ENCODE assay signal across 9 cellular contexts in the genomic region with DNA sequence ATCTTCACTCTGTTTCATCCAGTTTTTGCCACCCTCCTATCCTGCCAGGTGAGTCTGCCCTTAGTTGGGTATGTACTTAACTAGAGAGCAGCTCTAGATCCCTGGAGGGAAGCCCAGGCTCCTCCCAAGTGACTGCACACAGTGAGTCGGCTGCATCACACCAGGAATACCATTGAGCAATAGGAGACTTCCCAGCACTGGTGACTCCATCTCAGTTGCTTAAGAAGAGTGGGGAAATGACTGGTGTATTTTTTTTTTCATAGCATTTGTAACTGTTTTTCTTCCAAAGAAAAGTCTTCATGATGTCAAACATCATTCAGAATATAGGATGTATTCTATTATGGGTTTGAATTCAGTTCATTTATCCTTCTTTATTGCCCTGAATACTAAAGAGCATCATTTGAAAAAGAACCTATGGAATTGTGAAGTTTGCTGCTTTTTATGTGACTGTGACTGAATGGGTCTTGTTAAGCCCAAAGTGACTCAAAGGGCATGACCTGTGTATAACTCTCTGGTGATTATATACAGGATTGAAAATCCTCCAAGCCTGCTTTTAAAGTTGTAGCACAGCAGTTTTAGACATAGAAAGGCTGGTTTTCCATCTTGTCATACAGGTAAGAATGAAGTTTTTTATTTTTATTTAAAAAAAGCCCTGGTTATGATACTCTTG.
A peak's percentile ranks its signal among the peaks of the same experiment; 100 is the strongest.
DNase-seq lines count a peak whose midpoint lies in the region; ATAC-seq and TF ChIP-seq lines count a peak whose summit lies in the region.
"Had no signal": no experiment of that assay in that cellular context is flagged by ENCODE, and none has a peak within 500 bp of the region (broad histone marks: within the 10 kb centered on the region; RNA-seq: fewer than 3 reads in every experiment).

No MANE protein-coding gene starts in this region.

- no peak overlapping the region for H2AK5ac ChIP-seq in neuronal stem cell (ENCODE audit: low read depth, low read length)

- H3K4ac ChIP-seq in neuronal stem cell (ENCODE audit: low read length) = no peak overlapping the region

- H2BK5ac ChIP-seq in neuronal stem cell (ENCODE audit: low read length) = no peak overlapping the region

- H3K14ac ChIP-seq in neuronal stem cell (ENCODE audit: low read length) = no peak overlapping the region

- no peak overlapping the region for H3K4me2 ChIP-seq in neuronal stem cell (ENCODE audit: insufficient read depth, low read length, poor library complexity, severe bottlenecking)

- H3K27me3 ChIP-seq in neuronal stem cell (ENCODE audit: control insufficient read depth in 3 of 3, insufficient read depth in 3 of 3, low read depth in 1 of 3, low read length in 3 of 3) = no peaks in the 10 kb centered on the region

- H2BK12ac ChIP-seq in neuronal stem cell (ENCODE audit: low read length) = peak overlapping the region; percentile 22

- H3K23ac ChIP-seq in neuronal stem cell (ENCODE audit: low read depth, low read length, poor library complexity) = no peak overlapping the region

- H3K9me3 Mint-ChIP-seq in activated T-helper 17 cell treated with anti-CD3 and anti-CD28 coated beads, Interleukin-2, amount 50 U/mL, for 72 hours = no peaks in the 10 kb centered on the region
- H3K9me3 Mint-ChIP-seq: activated B cell treated with CpG ODN at 0.5 μM for 24 hours had no signal

- no peak overlapping the region for H3K4me3 ChIP-seq in neuronal stem cell (ENCODE audit: low read length in 2 of 2)

- no peak overlapping the region for H2BK120ac ChIP-seq in neuronal stem cell (ENCODE audit: low read depth, low read length)

- H2BK15ac ChIP-seq in neuronal stem cell (ENCODE audit: low read length) = no peak overlapping the region

- no peak overlapping the region for H3K27ac Mint-ChIP-seq in activated T-helper 17 cell treated with anti-CD3 and anti-CD28 coated beads, Interleukin-2, amount 50 U/mL, for 72 hours
- H3K27ac Mint-ChIP-seq: activated B cell treated with CpG ODN at 0.5 μM for 24 hours had no signal

- H3K36me3 Mint-ChIP-seq in activated T-helper 17 cell treated with anti-CD3 and anti-CD28 coated beads, Interleukin-2, amount 50 U/mL, for 72 hours (ENCODE audit: low read depth) = no peaks in the 10 kb centered on the region

- no CpG with 5 or more reads among the region's 1 CpG for WGBS in neuronal stem cell (ENCODE audit: extremely low coverage in 2 of 2, insufficient read length in 2 of 2, insufficient replicate concordance in 1 of 2), 2 donors

- peak; percentile 66 for DNase-seq in CD1c-positive myeloid dendritic cell (ENCODE audit: extremely low spot score)
- DNase-seq in NCI-H226 = peak; percentile 96
- DNase-seq in erythroblast (lab: John Stamatoyannopoulos, UW) = peak; percentile 28 to 79
- DNase-seq in neuronal stem cell (ENCODE audit: low spot score) = peak; percentile 8
- DNase-seq in DMS153 treated with DMSO at 0.1 percent for 48 hours (lab: John Stamatoyannopoulos, UW; ENCODE audit: unreplicated experiment) = no peak
- no peak for DNase-seq in SK-N-DZ (ENCODE audit: low spot score)
- no peak for DNase-seq in NCI-H510A treated with DMSO at 0.1 percent for 48 hours (lab: John Stamatoyannopoulos, UW)
- DNase-seq: activated B cell treated with CpG ODN at 0.5 μM for 24 hours had no signal

- H3K79me1 ChIP-seq in neuronal stem cell (ENCODE audit: low read depth, low read length) = no peaks in the 10 kb centered on the region

- H3K4me1 ChIP-seq in neuronal stem cell (ENCODE audit: control insufficient read depth in 2 of 2, insufficient read depth in 1 of 2, low read depth in 1 of 2, low read length in 2 of 2) = peaks cover 4 to 12% of the 10 kb centered on the region in 2 donors

- ATAC-seq in activated T-helper 17 cell treated with anti-CD3 and anti-CD28 coated beads, Interleukin-2, amount 50 U/mL, for 72 hours (replicated peaks) = no peak

- H4K8ac ChIP-seq in neuronal stem cell (ENCODE audit: low read depth, low read length) = no peak overlapping the region

- no peak overlapping the region for H3K27ac ChIP-seq in neuronal stem cell (replicated peaks; ENCODE audit: low read length)

- no peaks in the 10 kb centered on the region for H3K4me1 Mint-ChIP-seq in activated T-helper 17 cell treated with anti-CD3 and anti-CD28 coated beads, Interleukin-2, amount 50 U/mL, for 72 hours
- H3K4me1 Mint-ChIP-seq: activated B cell treated with CpG ODN at 0.5 μM for 24 hours had no signal

- H4K91ac ChIP-seq in neuronal stem cell (ENCODE audit: low read depth, low read length, poor library complexity) = no peak overlapping the region

- H3K9ac ChIP-seq in neuronal stem cell (ENCODE audit: low read depth, low read length, poor library complexity) = no peak overlapping the region

- H3K27me3 Mint-ChIP-seq in activated T-helper 17 cell treated with anti-CD3 and anti-CD28 coated beads, Interleukin-2, amount 50 U/mL, for 72 hours = peaks cover 4% of the 10 kb centered on the region
- H3K27me3 Mint-ChIP-seq: activated B cell treated with CpG ODN at 0.5 μM for 24 hours had no signal

- no peaks in the 10 kb centered on the region for H3K36me3 ChIP-seq in neuronal stem cell (replicated peaks in 1 of 2; ENCODE audit: control insufficient read depth in 2 of 2, insufficient read depth in 2 of 2, low read length in 2 of 2)

- no peak overlapping the region for H2AFZ ChIP-seq in neuronal stem cell (ENCODE audit: low read length)

- TF ChIP-seq POLR2A in erythroblast (IDR thresholded peaks at IDR 0.05; ENCODE audit: low read length) = no peak

- no peak overlapping the region for H3K18ac ChIP-seq in neuronal stem cell (ENCODE audit: low read length)

- H3K4me3 Mint-ChIP-seq in activated T-helper 17 cell treated with anti-CD3 and anti-CD28 coated beads, Interleukin-2, amount 50 U/mL, for 72 hours = no peak overlapping the region
- H3K4me3 Mint-ChIP-seq: activated B cell treated with CpG ODN at 0.5 μM for 24 hours had no signal

- H3K9me3 ChIP-seq in neuronal stem cell (replicated peaks in 1 of 2; ENCODE audit: control insufficient read depth in 2 of 2, insufficient read depth in 1 of 2, low read depth in 1 of 2, low read length in 2 of 2) = peaks cover 2 to 8% of the 10 kb centered on the region in 2 donors

Comparison
In these comparisons a context has a peak if more than half of its experiments do, and no peak if none do; other contexts are left out.
1. DNase-seq: peak in CD1c-positive myeloid dendritic cell (single experiment), NCI-H226 (single experiment), erythroblast (2 of 2) and neuronal stem cell (single experiment); none in DMS153 treated with DMSO at 0.1 percent for 48 hours (single experiment), SK-N-DZ (single experiment) and NCI-H510A treated with DMSO at 0.1 percent for 48 hours (single experiment).